Comparison of ENCODE assay signal across 8 cellular contexts in genomic region chr5:159207616-159208507, GRCh38. TPM values are rescaled to one million over a fixed set of nuclear protein-coding genes. Genes with fewer than 3 reads are reported as not detected.
DNase-seq lines count a peak whose midpoint lies in the region; ATAC-seq and TF ChIP-seq lines count a peak whose summit lies in the region.

No MANE protein-coding gene starts in this region.

- H3K9me3 Mint-ChIP-seq in activated T-cell treated with anti-CD3 and anti-CD28 coated beads, Interleukin-2, amount 50 U/mL, for 24 hours, result no peaks in the 10 kb centered on the region

- WGBS in esophagus, 2 donors, result 0% methylated on average over 36 of the region's 36 CpGs

- POLR2A ChIA-PET in PC-3 (lab: Charles Lee; ENCODE audit: unreplicated experiment), result interaction anchor here (0.5 to 1.1 kb wide), 4 partner anchors 18 to 56 kb away, joined by 3 to 7 read pairs (median 4); no protein-coding TSS in a partner anchor

- H3K4me2 ChIP-seq in PC-3 (ENCODE audit: low read length), result peak overlapping the region; percentile 80

- no peaks in the 10 kb centered on the region for H3F3A ChIP-seq in PC-3 (ENCODE audit: low read length, unreplicated experiment)

- peak; percentile 79 for DNase-seq in COLO829 (ENCODE audit: low spot score)
- peak; percentile 80 for DNase-seq in GM20000 (ENCODE audit: low spot score)
- DNase-seq in HS-5 (ENCODE audit: low read depth), result peak; percentile 66
- DNase-seq in PC-3, result peak; percentile 77
- peak; percentile 84 for DNase-seq in activated T-cell treated with anti-CD3 and anti-CD28 coated beads, Interleukin-2, amount 50 U/mL, for 24 hours
- peak; percentile 49 to 54 for DNase-seq in stimulated activated CD8-positive, alpha-beta memory T cell treated with anti-CD3 and anti-CD28 coated beads, Interleukin-7, amount 100 ng/mL, for 1 hour (ENCODE audit: low read depth in 2 of 2)

- peak; percentile 52 for ATAC-seq in PC-3

- peaks cover 47% of the 10 kb centered on the region for H3K36me3 Mint-ChIP-seq in activated T-cell treated with anti-CD3 and anti-CD28 coated beads, Interleukin-2, amount 50 U/mL, for 24 hours (ENCODE audit: low read depth)

- CTCF ChIA-PET in PC-3 (lab: Charles Lee), result interaction anchor here (0.7 to 1.2 kb wide), 2 partner anchors 18 to 51 kb away, joined by 3 to 11 read pairs; no protein-coding TSS in a partner anchor

- peaks cover 60% of the 10 kb centered on the region for H3K79me2 ChIP-seq in PC-3 (ENCODE audit: low read length)

- no peaks in the 10 kb centered on the region for H3K27me3 Mint-ChIP-seq in activated T-cell treated with anti-CD3 and anti-CD28 coated beads, Interleukin-2, amount 50 U/mL, for 24 hours

- H3K4me3 ChIP-seq in PC-3 (ENCODE audit: low read length) (peak overlapping the region; percentile 95), esophagus (ENCODE audit: low read depth in 1 of 2, low read length in 2 of 2) (peak overlapping the region; percentile 82 to 97), muscle layer of duodenum (ENCODE audit: low read depth in 1 of 2, low read length in 2 of 2) (peak overlapping the region; percentile 85 to 97)

- peak overlapping the region; percentile 99 for H3K27ac Mint-ChIP-seq in activated T-cell treated with anti-CD3 and anti-CD28 coated beads, Interleukin-2, amount 50 U/mL, for 24 hours

- no peak overlapping the region for H2AFZ ChIP-seq in PC-3 (ENCODE audit: low read length)

- peak overlapping the region; percentile 95 for H3K9ac ChIP-seq in PC-3 (ENCODE audit: low read length)

- H3K4me3 Mint-ChIP-seq in activated T-cell treated with anti-CD3 and anti-CD28 coated beads, Interleukin-2, amount 50 U/mL, for 24 hours, result peak overlapping the region; percentile 98

- no peaks in the 10 kb centered on the region for H3K27me3 ChIP-seq in PC-3 (ENCODE audit: low read length)
- H3K27me3 ChIP-seq in esophagus (ENCODE audit: control insufficient read depth in 1 of 2, insufficient read depth in 2 of 2, low read length in 2 of 2), result no peaks in the 10 kb centered on the region
- H3K27me3 ChIP-seq in muscle layer of duodenum (ENCODE audit: low read depth, low read length), result no peaks in the 10 kb centered on the region

- no peaks in the 10 kb centered on the region for H3K9me3 ChIP-seq in PC-3 (ENCODE audit: low read length)
- H3K9me3 ChIP-seq in esophagus (ENCODE audit: control insufficient read depth in 2 of 2, insufficient read depth in 1 of 2, low read depth in 1 of 2, low read length in 1 of 2), result no peaks in the 10 kb centered on the region
- no peaks in the 10 kb centered on the region for H3K9me3 ChIP-seq in muscle layer of duodenum (ENCODE audit: control insufficient read depth in 1 of 2, low read length in 2 of 2)

- H3K36me3 ChIP-seq in PC-3 (ENCODE audit: low read depth, low read length) (peaks cover 2% of the 10 kb centered on the region; the same call in 1 of the 2 replicates), esophagus (ENCODE audit: control insufficient read depth in 2 of 2, insufficient read depth in 2 of 2, low read length in 1 of 2) (no peaks in the 10 kb centered on the region), muscle layer of duodenum (ENCODE audit: control insufficient read depth in 1 of 2, insufficient read depth in 2 of 2, low read length in 2 of 2) (peaks cover 0 to 10% of the 10 kb centered on the region in 2 donors)

- H3K4me1 ChIP-seq in PC-3 (ENCODE audit: insufficient read depth, low read length) (peaks cover 32% of the 10 kb centered on the region), esophagus (ENCODE audit: control insufficient read depth in 2 of 2, insufficient read depth in 2 of 2, low read length in 1 of 2) (peaks cover 0 to 3% of the 10 kb centered on the region in 2 donors), muscle layer of duodenum (ENCODE audit: control insufficient read depth in 1 of 2, insufficient read depth in 2 of 2, low read length in 2 of 2) (peaks cover 26 to 49% of the 10 kb centered on the region in 2 donors)

- H3K27ac ChIP-seq in PC-3 (ENCODE audit: low read length) (peak overlapping the region; percentile 93), esophagus (ENCODE audit: low read depth in 2 of 2, low read length in 1 of 2) (peak overlapping the region; percentile 97 to 98), muscle layer of duodenum (ENCODE audit: low read length) (peak overlapping the region; percentile 90)

- TSS peak; percentile 64 for BruUV-seq in PC-3 (replicated peaks; lab: Mats Ljungman, UMichigan)

- TF ChIP-seq CTCF in GM20000 (IDR thresholded peaks at IDR 0.05; ENCODE audit: extremely low read depth, missing control alignments), result no peak
- no peak for TF ChIP-seq CTCF in PC-3 (conservative IDR thresholded peaks at IDR 0.05; ENCODE audit: low read depth, low read length)

- no peaks in the 10 kb centered on the region for H3K9me2 ChIP-seq in PC-3 (replicated peaks; ENCODE audit: low read length)

- intact Hi-C loops in PC-3 (cut with micrococcal nuclease), result loop anchor here (1.0 to 2.0 kb wide), 3 partner anchors 29 to 55 kb away; partner anchors contain the start of gene UBLCP1

- H4K20me1 ChIP-seq in PC-3 (ENCODE audit: low read length), result peaks cover 21% of the 10 kb centered on the region

- H3K4me1 Mint-ChIP-seq in activated T-cell treated with anti-CD3 and anti-CD28 coated beads, Interleukin-2, amount 50 U/mL, for 24 hours (ENCODE audit: low read depth), result peaks cover 63% of the 10 kb centered on the region

RNA-seq across cellular contexts. Expression of gene RNF145, which starts 1.5 kb away (rescaled TPM):
- total RNA-seq in PC-3 (2014; rRNA removed), result 13.7 and 21.8 TPM in 2 replicates
- 10 to 100 TPM; 26.2 to 48.6 TPM for polyA plus RNA-seq in esophagus

RNA-seq across cellular contexts. Expression of gene UBLCP1, which starts 55.2 kb away (rescaled TPM):
- total RNA-seq in PC-3 (2014; rRNA removed), result 8.9 and 9.5 TPM in 2 replicates
- 10 to 100 TPM; 17.7 to 19.3 TPM for polyA plus RNA-seq in esophagus

Comparison
In these comparisons a context has a peak if more than half of its experiments do, and no peak if none do; other contexts are left out.
1. Peak in every context shown above with its lines: DNase-seq, ATAC-seq, H3K4me3 ChIP-seq and H3K27ac ChIP-seq.